ENCODE assay signal across 12 cellular contexts in the genomic region with DNA sequence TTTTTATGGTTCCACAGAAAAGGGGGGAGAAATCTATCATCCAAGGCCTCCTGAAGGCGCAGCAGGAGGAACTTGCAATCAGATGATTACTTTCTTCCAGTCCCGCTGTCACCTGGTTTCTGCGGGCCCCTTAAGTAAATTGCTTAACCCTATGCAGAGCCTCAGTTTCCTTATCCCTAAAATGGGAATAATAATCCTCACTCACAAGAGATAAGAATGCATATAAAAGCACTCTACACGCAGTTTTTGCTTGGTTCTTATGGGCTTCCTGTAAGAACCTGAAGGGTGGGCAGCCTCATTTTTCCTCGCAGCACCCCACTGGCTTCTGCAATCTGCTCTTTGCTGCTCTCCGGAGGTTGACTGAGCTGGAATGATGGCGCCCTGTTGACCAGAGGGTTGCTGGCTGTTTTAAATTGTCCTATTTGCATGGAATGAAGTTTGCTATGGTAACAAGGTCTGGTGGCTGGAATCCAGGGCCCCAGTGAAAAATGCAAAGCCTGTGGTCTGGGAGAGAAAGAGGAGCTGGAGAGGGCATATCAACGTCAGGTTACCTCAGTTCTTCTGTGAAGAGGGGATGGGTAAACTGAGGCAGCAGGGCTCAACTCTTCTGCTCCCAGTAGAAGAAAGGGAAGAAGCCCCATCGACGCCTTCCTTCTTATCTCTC. TPM values are rescaled to one million over a fixed set of nuclear protein-coding genes. Genes with fewer than 3 reads are reported as not detected.
DNase-seq lines count a peak whose midpoint lies in the region; TF ChIP-seq lines count a peak whose summit lies in the region.
"Had no signal": no experiment of that assay in that cellular context is flagged by ENCODE, and none has a peak within 500 bp of the region (broad histone marks: within the 10 kb centered on the region; RNA-seq: fewer than 3 reads in every experiment).

No MANE protein-coding gene starts in this region.

- H3K27ac ChIP-seq in HEK293 (ENCODE audit: extremely low read depth, low read depth, low read length): no peak overlapping the region; the same call in 1 of the 2 replicates
- H3K27ac ChIP-seq: tibial artery had no signal

- H3K4me1 ChIP-seq in HEK293 (ENCODE audit: control insufficient read depth, insufficient read depth, low read length) (peaks cover 6% of the 10 kb centered on the region; the same call in 1 of the 2 replicates), adipocyte (ENCODE audit: control insufficient read depth, insufficient read depth, low read length) (peaks cover 29% of the 10 kb centered on the region), iPS-15b (ENCODE audit: control insufficient read depth, insufficient read depth, low read length) (peaks cover 46% of the 10 kb centered on the region)

- no peak for TF ChIP-seq CTCF in HEK293 (tag by site-specific recombination; IDR thresholded peaks at IDR 0.05)

- no peaks in the 10 kb centered on the region for H3K36me3 ChIP-seq in HEK293 (ENCODE audit: control insufficient read depth in 2 of 2, insufficient read depth in 1 of 2, low read length in 2 of 2)
- H3K36me3 ChIP-seq in adipocyte (ENCODE audit: control insufficient read depth, insufficient read depth, low read length, severe bottlenecking): no peaks in the 10 kb centered on the region
- H3K36me3 ChIP-seq in iPS-15b (ENCODE audit: control insufficient read depth, insufficient read depth, low read length): no peaks in the 10 kb centered on the region
- H3K36me3 ChIP-seq: Peyer's patch, tibial artery had no signal

- H3K9ac ChIP-seq in adipocyte (ENCODE audit: low read length) (peak overlapping the region; percentile 78), iPS-15b (ENCODE audit: low read depth, low read length) (no peak overlapping the region)

- DNase-seq in adipocyte (ENCODE audit: low read depth) (peak; percentile 16), renal cortical epithelial cell (ENCODE audit: low read depth) (peak; percentile 39), EL (no peak), NOMO-1 treated with DMSO at 0.1 percent for 48 hours (lab: John Stamatoyannopoulos, UW; ENCODE audit: unreplicated experiment) (no peak), anterior cingulate cortex (lab: John Stamatoyannopoulos, UW) (no peak)
- DNase-seq: activated CD8-positive, alpha-beta memory T cell treated with anti-CD3 and anti-CD28 coated beads, Interleukin-2, amount 10 ng/mL, durations not matched to agents 7 days and 5 days; activated naive CD8-positive, alpha-beta T cell treated with anti-CD3 and anti-CD28 coated beads, Interleukin-2, amount 50 U/mL, for 24 hours; NCI-H2029 treated with DMSO at 0.1 percent for 48 hours; Peyer's patch; tibial artery had no signal

- H3K4me3 ChIP-seq in HEK293 (ENCODE audit: low read depth, low read length) (peak overlapping the region; percentile 62; the same call in 1 of the 2 replicates), adipocyte (ENCODE audit: low read length) (peak overlapping the region; percentile 87), iPS-15b (ENCODE audit: low read depth, low read length) (peak overlapping the region; percentile 75)

- H3K27me3 ChIP-seq in adipocyte (replicated peaks; ENCODE audit: control insufficient read depth, insufficient read depth, low read length): peaks cover 22% of the 10 kb centered on the region
- peaks cover 23% of the 10 kb centered on the region for H3K27me3 ChIP-seq in iPS-15b (ENCODE audit: control insufficient read depth, insufficient read depth, low read length)

- POLR2A ChIA-PET in HEK293 (lab: Yijun Ruan, JAX): interaction anchor here (1.4 kb wide), 1 partner anchor 8 kb away, joined by 4 read pairs; no protein-coding TSS in a partner anchor

- CTCF ChIA-PET in HEK293 (lab: Yijun Ruan, JAX): no interaction called here

- no peaks in the 10 kb centered on the region for H3K9me3 ChIP-seq in HEK293 (ENCODE audit: control insufficient read depth, insufficient read depth, low read depth, low read length)
- no peaks in the 10 kb centered on the region for H3K9me3 ChIP-seq in adipocyte (ENCODE audit: control insufficient read depth, low read length)
- H3K9me3 ChIP-seq in iPS-15b (ENCODE audit: control insufficient read depth, insufficient read depth, low read length): no peaks in the 10 kb centered on the region
- H3K9me3 ChIP-seq: Peyer's patch, tibial artery had no signal

TF ChIP-seq in HEK293, 187 proteins besides CTCF, POLR2A, EP300 and RAD21:
- TF ChIP-seq ZNF391 (tag by site-specific recombination; IDR thresholded peaks at IDR 0.05; ENCODE audit: borderline replicate concordance, low read depth): no peak
- TF ChIP-seq SP3 (tag by site-specific recombination; IDR thresholded peaks at IDR 0.05): no peak
- TF ChIP-seq ZBTB21 (tag by site-specific recombination; IDR thresholded peaks at IDR 0.05): no peak
- no peak for TF ChIP-seq ZBTB20 (tag by site-specific recombination; IDR thresholded peaks at IDR 0.05)

RNA-seq across cellular contexts. Expression of a gene that starts 1.0 kb away (rescaled TPM):
- total RNA-seq in renal cortical epithelial cell: 9.4 and 30.8 TPM in 2 replicates

Comparison
In these comparisons a context has a peak if more than half of its experiments do, and no peak if none do; other contexts are left out.
1. DNase-seq: peak in adipocyte (single experiment) and renal cortical epithelial cell (single experiment); none in EL (single experiment), NOMO-1 treated with DMSO at 0.1 percent for 48 hours (single experiment) and anterior cingulate cortex (0 of 58).
2. Peak in every context shown above with its lines, with median percentiles within 50 percentile points of each other: H3K4me3 ChIP-seq.